ENCODE assay signal across 23 cellular contexts in genomic region chr5:7644723-7645122, GRCh38.
"Had no signal": no experiment of that assay in that cellular context is flagged by ENCODE, and none has a peak within 500 bp of the region (broad histone marks: within the 10 kb centered on the region; RNA-seq: fewer than 3 reads in every experiment).

No MANE protein-coding gene starts in this region.

- ATAC-seq: HepG2, SK-N-SH treated with all-trans-retinoic acid at 6 μM for 48 hours had no signal

- H3K36me3 ChIP-seq: MG63 had no signal

- H3K4me3 ChIP-seq: MG63 had no signal

- H3K27ac ChIP-seq: RWPE1 had no signal

- H3K9me3 ChIP-seq: MG63 had no signal

- DNase-seq: IMR-90; Karpas-422; KG1; MG63; NCI-H1092; NCI-H1105 treated with DMSO at 0.1 percent for 48 hours; NCI-H1417 treated with DMSO at 0.1 percent for 48 hours; NCI-H146; NCI-H1694 treated with DMSO at 0.1 percent for 48 hours; NCI-H1930; NCI-H2081; NCI-H2107; NCI-H2227 treated with DMSO at 0.1 percent for 48 hours; NCI-H446; NCI-H510A; NCI-H524 treated with DMSO at 0.1 percent for 48 hours; NCI-H69; NCI-H774; NK-92 treated with Interleukin-12 subunit alpha and Interleukin-12 subunit beta, amount 100 ng/mL, for 24 hours; SHP77 had no signal
